In genomic region chr3:58167431-58168351, GRCh38 we compare ENCODE assay signal across 8 cellular contexts. TPM values are rescaled to one million over a fixed set of nuclear protein-coding genes. Genes with fewer than 3 reads are reported as not detected.
DNase-seq lines count a peak whose midpoint lies in the region; ATAC-seq and TF ChIP-seq lines count a peak whose summit lies in the region.

No MANE protein-coding gene starts in this region.

- H3K27me3 ChIP-seq in SU-DHL-6 (ENCODE audit: low read length) (no peaks in the 10 kb centered on the region), ascending aorta (no peaks in the 10 kb centered on the region), spleen (replicated peaks in 1 of 7) (no peaks in the 10 kb centered on the region)

- no peak overlapping the region for H3K4me3 ChIP-seq in SU-DHL-6 (ENCODE audit: insufficient read depth, low read length, poor library complexity, severe bottlenecking)
- peak overlapping the region in 1 of 2 donors; percentile 16 for H3K4me3 ChIP-seq in ascending aorta
- no peak overlapping the region for H3K4me3 ChIP-seq in spleen

- no peak overlapping the region for H3K9ac ChIP-seq in SU-DHL-6 (ENCODE audit: low read length)

- ATAC-seq in HG03097 (IDR thresholded peaks at IDR 0.05; ENCODE audit: low FRiP score, unreplicated experiment) (peak; percentile 65), HG03039 (IDR thresholded peaks at IDR 0.05; ENCODE audit: unreplicated experiment) (no peak)

- H4K20me1 ChIP-seq in SU-DHL-6 (ENCODE audit: low read depth, low read length), result no peaks in the 10 kb centered on the region

- TF ChIP-seq POLR2A in spleen (IDR thresholded peaks at IDR 0.05), result no peak

- DNase-seq in DMS 273 (lab: John Stamatoyannopoulos, UW; ENCODE audit: unreplicated experiment), result peak; percentile 65
- DNase-seq in DMS 273 treated with DMSO at 0.1 percent for 48 hours (lab: John Stamatoyannopoulos, UW), result no peak
- DNase-seq in ascending aorta (ENCODE audit: low spot score in 2 of 2), result peak; percentile 36 to 87
- DNase-seq in hypothalamus (lab: John Stamatoyannopoulos, UW), result peak in 38 of 51 donors; percentile 7 to 77 (median 42)
- no peak for DNase-seq in spleen

- no peaks in the 10 kb centered on the region for H3K79me2 ChIP-seq in SU-DHL-6 (ENCODE audit: insufficient read depth, low read length)

- no peak overlapping the region for H2AFZ ChIP-seq in SU-DHL-6 (ENCODE audit: low read depth, low read length, severe bottlenecking)

- TF ChIP-seq CTCF in SU-DHL-6 (IDR thresholded peaks at IDR 0.05; ENCODE audit: insufficient read depth, low read length, poor library complexity, severe bottlenecking) (peak; percentile 85), ascending aorta (IDR thresholded peaks at IDR 0.05) (peak; percentile 62 to 94 (median 92)), spleen (IDR thresholded peaks at IDR 0.05 in 8 of 11, conservative IDR thresholded peaks at IDR 0.05 in 3 of 11) (peak; percentile 40 to 91 (median 84))

- no peaks in the 10 kb centered on the region for H3K36me3 ChIP-seq in SU-DHL-6 (ENCODE audit: low read length)
- peaks cover 18 to 49% of the 10 kb centered on the region in 2 donors for H3K36me3 ChIP-seq in ascending aorta
- H3K36me3 ChIP-seq in spleen, result peaks cover 0 to 87% (median 27%) of the 10 kb centered on the region in 6 donors

- H3K9me2 ChIP-seq in SU-DHL-6 (replicated peaks; ENCODE audit: insufficient read depth, low read length), result no peaks in the 10 kb centered on the region

- intact Hi-C loops in ascending aorta (cut with DNase I) (loop anchor here (2.0 to 5.0 kb wide), 2 partner anchors 159 to 290 kb away; partner anchors contain the start of gene FLNB), spleen (cut with DNase I; ENCODE audit: low total_unique reads) (no loop called here)

- H3K27ac ChIP-seq in SU-DHL-6 (ENCODE audit: low read depth, low read length) (no peak overlapping the region), ascending aorta (peak overlapping the region; percentile 77 to 81), spleen (peak overlapping the region in 1 of 8 donors; percentile 8)

- no peaks in the 10 kb centered on the region for H3F3A ChIP-seq in SU-DHL-6 (ENCODE audit: insufficient read depth)

- H3K9me3 ChIP-seq in SU-DHL-6 (ENCODE audit: insufficient read depth, low read length) (no peaks in the 10 kb centered on the region), ascending aorta (no peaks in the 10 kb centered on the region), spleen (no peaks in the 10 kb centered on the region)

- H3K4me2 ChIP-seq in SU-DHL-6 (ENCODE audit: low read depth, low read length, poor library complexity, severe bottlenecking), result no peak overlapping the region

- H3K4me1 ChIP-seq in ascending aorta (peaks cover 11 to 41% of the 10 kb centered on the region in 2 donors), spleen (peaks cover 0 to 13% (median 0%) of the 10 kb centered on the region in 6 donors)

- 87 to 90% (median 88%) methylated on average over 11 to 16 of the region's 16 CpGs for WGBS in spleen, 5 donors

RNA-seq across cellular contexts. Expression of gene DNASE1L3, which starts 43.1 kb away (rescaled TPM):
- 10.0 TPM for total RNA-seq in ascending aorta
- 100 to 1,000 TPM in 6 of 7 donors, 10 to 100 TPM in 1; 64.7 to 245 (median 172) TPM for total RNA-seq in spleen
- polyA plus RNA-seq in spleen, result 100 to 1,000 TPM in 1 of 3 donors, 10 to 100 TPM in 2; 52.1 to 102 (median 52.9) TPM

Comparison
In these comparisons a context has a peak if more than half of its experiments do, and no peak if none do; other contexts are left out.
1. DNase-seq: peak in DMS 273 (single experiment), ascending aorta (2 of 2) and hypothalamus (38 of 51); none in DMS 273 treated with DMSO at 0.1 percent for 48 hours (single experiment) and spleen (single experiment).
2. Peak in every context shown above with its lines, with median percentiles within 50 percentile points of each other: CTCF ChIP-seq.